Comparison of ENCODE assay signal across 9 cellular contexts in genomic region chr2:46601328-46601963, GRCh38. TPM values are rescaled to one million over a fixed set of nuclear protein-coding genes. Genes with fewer than 3 reads are reported as not detected.
DNase-seq lines count a peak whose midpoint lies in the region; ATAC-seq and TF ChIP-seq lines count a peak whose summit lies in the region.
"Had no signal": no experiment of that assay in that cellular context is flagged by ENCODE, and none has a peak within 500 bp of the region (broad histone marks: within the 10 kb centered on the region; RNA-seq: fewer than 3 reads in every experiment).

No MANE protein-coding gene starts in this region.

- CTCF ChIA-PET in CD8-positive, alpha-beta T cell (lab: Charles Lee): interaction anchor here (0.8 to 1.4 kb wide), 4 partner anchors 9 to 62 kb away, joined by 3 to 5 read pairs (median 4); no protein-coding TSS in a partner anchor

- TF ChIP-seq POLR2A in breast epithelium (IDR thresholded peaks at IDR 0.05): no peak

- no peak overlapping the region for H3K4me2 ChIP-seq in KMS-11

- H2AFZ ChIP-seq in KMS-11 (ENCODE audit: low read depth): no peak overlapping the region

- no peak for ATAC-seq in CD8-positive, alpha-beta T cell
- no peak for ATAC-seq in GM18909 (IDR thresholded peaks at IDR 0.05; ENCODE audit: poor library complexity, unreplicated experiment)

- H4K20me1 ChIP-seq in KMS-11 (ENCODE audit: insufficient read depth): no peaks in the 10 kb centered on the region

- POLR2A ChIA-PET in CD8-positive, alpha-beta T cell (lab: Charles Lee): no interaction called here

- H3K9ac ChIP-seq in KMS-11: no peak overlapping the region

- no peaks in the 10 kb centered on the region for H3K27me3 Mint-ChIP-seq in CD8-positive, alpha-beta T cell (ENCODE audit: low read depth)
- H3K27me3 Mint-ChIP-seq in nephron (ENCODE audit: low read depth): no peaks in the 10 kb centered on the region
- H3K27me3 Mint-ChIP-seq: activated naive CD8-positive, alpha-beta T cell had no signal

- H3K36me3 ChIP-seq in CD8-positive, alpha-beta T cell (ENCODE audit: insufficient read depth, low read length): no peaks in the 10 kb centered on the region
- H3K36me3 ChIP-seq in KMS-11 (ENCODE audit: insufficient read depth): no peaks in the 10 kb centered on the region
- H3K36me3 ChIP-seq in breast epithelium: no peaks in the 10 kb centered on the region

- H3K36me3 Mint-ChIP-seq in CD8-positive, alpha-beta T cell: peaks cover 2% of the 10 kb centered on the region
- peaks cover 22% of the 10 kb centered on the region for H3K36me3 Mint-ChIP-seq in nephron (ENCODE audit: low read depth)

- H3K9me3 ChIP-seq in CD8-positive, alpha-beta T cell (ENCODE audit: low read length): no peaks in the 10 kb centered on the region
- no peaks in the 10 kb centered on the region for H3K9me3 ChIP-seq in breast epithelium

- TF ChIP-seq CTCF in CD8-positive, alpha-beta T cell (IDR thresholded peaks at IDR 0.05): peak; percentile 56
- peak; percentile 68; the same call in 1 of the 2 replicates for TF ChIP-seq CTCF in KMS-11 (conservative IDR thresholded peaks at IDR 0.05; ENCODE audit: low read depth, low read length)
- peak; percentile 13 to 41 (median 39) for TF ChIP-seq CTCF in breast epithelium (IDR thresholded peaks at IDR 0.05)
- peak; percentile 37 to 55 (median 47) for TF ChIP-seq CTCF in nephron (IDR thresholded peaks at IDR 0.05; ENCODE audit: unreplicated experiment in 3 of 3)

- no peaks in the 10 kb centered on the region for H3K27me3 ChIP-seq in CD8-positive, alpha-beta T cell (ENCODE audit: insufficient read depth, low read length)
- no peaks in the 10 kb centered on the region for H3K27me3 ChIP-seq in KMS-11 (ENCODE audit: insufficient read depth, low read depth)
- H3K27me3 ChIP-seq in breast epithelium: no peaks in the 10 kb centered on the region

- no peaks in the 10 kb centered on the region for H3K9me3 Mint-ChIP-seq in CD8-positive, alpha-beta T cell
- H3K9me3 Mint-ChIP-seq in nephron: peaks cover 6% of the 10 kb centered on the region

- H3K79me2 ChIP-seq in KMS-11 (ENCODE audit: insufficient read depth, low read depth): no peaks in the 10 kb centered on the region

- no peaks in the 10 kb centered on the region for H3K4me1 Mint-ChIP-seq in CD8-positive, alpha-beta T cell (ENCODE audit: low read depth)
- H3K4me1 Mint-ChIP-seq in nephron: no peaks in the 10 kb centered on the region

- H3K4me1 ChIP-seq in CD8-positive, alpha-beta T cell (ENCODE audit: insufficient read depth, low read length): no peaks in the 10 kb centered on the region
- no peaks in the 10 kb centered on the region for H3K4me1 ChIP-seq in KMS-11 (ENCODE audit: low read depth, poor library complexity, severe bottlenecking)
- no peaks in the 10 kb centered on the region for H3K4me1 ChIP-seq in breast epithelium

- H3K27ac Mint-ChIP-seq in CD8-positive, alpha-beta T cell: no peak overlapping the region
- no peak overlapping the region for H3K27ac Mint-ChIP-seq in nephron
- H3K27ac Mint-ChIP-seq: activated naive CD8-positive, alpha-beta T cell had no signal

- no peak overlapping the region for H3K27ac ChIP-seq in CD8-positive, alpha-beta T cell (ENCODE audit: low read depth, low read length)
- H3K27ac ChIP-seq in KMS-11 (no peak overlapping the region), breast epithelium (no peak overlapping the region)

- intact Hi-C loops in CD8-positive, alpha-beta T cell (cut with DNase I, micrococcal nuclease): loop anchor here in 1 of 2 experiments (5.0 kb wide), 1 partner anchor 51 kb away; no protein-coding TSS in a partner anchor
- intact Hi-C loops in breast epithelium (cut with DNase I; ENCODE audit: low total_unique reads): no loop called here

- DNase-seq in CD8-positive, alpha-beta T cell: no peak
- DNase-seq in breast epithelium (ENCODE audit: low spot score in 2 of 2): no peak
- DNase-seq in midbrain (lab: John Stamatoyannopoulos, UW): no peak
- DNase-seq in epidermal melanocyte (ENCODE audit: insufficient read length, low spot score): no peak
- no peak for DNase-seq in LoVo (ENCODE audit: low spot score)

- H3K4me3 Mint-ChIP-seq in CD8-positive, alpha-beta T cell: no peak overlapping the region
- no peak overlapping the region for H3K4me3 Mint-ChIP-seq in nephron
- H3K4me3 Mint-ChIP-seq: activated naive CD8-positive, alpha-beta T cell had no signal

- no peak overlapping the region for H3K4me3 ChIP-seq in CD8-positive, alpha-beta T cell (ENCODE audit: low read depth, low read length)
- H3K4me3 ChIP-seq in KMS-11 (IDR thresholded peaks at IDR 0.05; ENCODE audit: insufficient read depth, low read depth, low read length) (no peak overlapping the region), breast epithelium (no peak overlapping the region)

RNA-seq across cellular contexts. Expression of gene PIGF, which starts 15.4 kb away (rescaled TPM):
- 1 to 10 TPM; 4.7 to 5.5 TPM for total RNA-seq in CD8-positive, alpha-beta T cell
- 10 to 100 TPM; 13.8 to 27.1 (median 22.9) TPM for total RNA-seq in breast epithelium

RNA-seq across cellular contexts. Expression of gene CRIPT, which starts 15.6 kb away (rescaled TPM):
- 10 to 100 TPM; 14.4 to 15.8 TPM for total RNA-seq in CD8-positive, alpha-beta T cell
- 10 to 100 TPM; 13.0 to 40.1 (median 22.6) TPM for total RNA-seq in breast epithelium

RNA-seq across cellular contexts. Expression of gene ATP6V1E2, which starts 59.1 kb away (rescaled TPM):
- 1 to 10 TPM; 3.6 TPM for total RNA-seq in CD8-positive, alpha-beta T cell
- total RNA-seq in breast epithelium: 1 to 10 TPM; 4.9 to 9.0 (median 8.5) TPM

RNA-seq across cellular contexts. Expression of gene RHOQ, which starts 59.2 kb away (rescaled TPM):
- total RNA-seq in CD8-positive, alpha-beta T cell: 10 to 100 TPM; 22.6 to 27.3 TPM
- total RNA-seq in breast epithelium: 100 to 1,000 TPM in 2 of 3 donors, 10 to 100 TPM in 1; 90.7 to 302 (median 110) TPM
